In the genomic region with DNA sequence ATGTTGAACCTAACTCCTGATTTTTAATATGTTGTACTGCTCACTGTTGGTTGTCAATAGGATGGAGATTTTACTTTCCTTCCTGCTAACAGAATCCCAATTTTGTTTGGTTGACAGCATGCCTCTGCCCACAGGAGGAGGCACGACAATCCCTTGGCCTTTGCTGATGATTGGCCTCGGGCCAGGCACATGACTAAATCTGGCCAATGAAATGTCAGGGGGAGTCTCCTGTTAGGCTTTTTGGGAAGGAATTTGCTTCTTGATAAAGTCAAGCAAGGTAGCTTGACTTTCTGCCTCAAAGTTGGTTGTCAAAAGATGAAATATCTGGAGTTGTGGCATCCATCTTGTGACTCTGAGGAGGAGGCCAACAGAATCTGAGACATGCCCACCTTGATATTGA, we compare ENCODE assay signal across 2 cellular contexts.
TF ChIP-seq lines count a peak whose summit lies in the region.

No MANE protein-coding gene starts in this region.

TF ChIP-seq in A549, 52 proteins besides CTCF, POLR2A, EP300 and RAD21:
- TF ChIP-seq, protein P1, sequence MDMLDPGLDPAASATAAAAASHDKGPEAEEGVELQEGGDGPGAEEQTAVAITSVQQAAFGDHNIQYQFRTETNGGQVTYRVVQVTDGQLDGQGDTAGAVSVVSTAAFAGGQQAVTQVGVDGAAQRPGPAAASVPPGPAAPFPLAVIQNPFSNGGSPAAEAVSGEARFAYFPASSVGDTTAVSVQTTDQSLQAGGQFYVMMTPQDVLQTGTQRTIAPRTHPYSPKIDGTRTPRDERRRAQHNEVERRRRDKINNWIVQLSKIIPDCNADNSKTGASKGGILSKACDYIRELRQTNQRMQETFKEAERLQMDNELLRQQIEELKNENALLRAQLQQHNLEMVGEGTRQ (IDR thresholded peaks at IDR 0.05), result peak; percentile 39; the same call in 1 of the 2 replicates
- TF ChIP-seq ZC3H11A (IDR thresholded peaks at IDR 0.05) (no peak), SMC3 (IDR thresholded peaks at IDR 0.05) (no peak), RFX5 (IDR thresholded peaks at IDR 0.05) (no peak), HOXA7 (CRISPR knock-in tag; IDR thresholded peaks at IDR 0.05) (no peak)
- TF ChIP-seq, protein P2, sequence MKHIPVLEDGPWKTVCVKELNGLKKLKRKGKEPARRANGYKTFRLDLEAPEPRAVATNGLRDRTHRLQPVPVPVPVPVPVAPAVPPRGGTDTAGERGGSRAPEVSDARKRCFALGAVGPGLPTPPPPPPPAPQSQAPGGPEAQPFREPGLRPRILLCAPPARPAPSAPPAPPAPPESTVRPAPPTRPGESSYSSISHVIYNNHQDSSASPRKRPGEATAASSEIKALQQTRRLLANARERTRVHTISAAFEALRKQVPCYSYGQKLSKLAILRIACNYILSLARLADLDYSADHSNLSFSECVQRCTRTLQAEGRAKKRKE (CRISPR knock-in tag; IDR thresholded peaks at IDR 0.05; ENCODE audit: low read depth), result no peak

TF ChIP-seq in K562, 482 proteins besides CTCF, POLR2A, EP300 and RAD21:
- TF ChIP-seq RAD51 (IDR thresholded peaks at IDR 0.05; ENCODE audit: borderline replicate concordance, low read depth) (peak; percentile 10; the same call in 1 of the 2 replicates), CCNT2 (IDR thresholded peaks at IDR 0.05; ENCODE audit: borderline replicate concordance, extremely low read depth, insufficient read length, low read depth, low read length) (no peak), BRCA1 (IDR thresholded peaks at IDR 0.05) (no peak), BRCA1 (CRISPR knock-in tag; IDR thresholded peaks at IDR 0.05) (no peak), PYGO2 (tag; IDR thresholded peaks at IDR 0.05) (no peak), NFIC (IDR thresholded peaks at IDR 0.05) (peak; percentile 36; the same call in 1 of the 2 replicates), NFYB (IDR thresholded peaks at IDR 0.05; ENCODE audit: extremely low read depth, insufficient read length) (peak; percentile 82), HNRNPLL (IDR thresholded peaks at IDR 0.05; ENCODE audit: low read depth, low read length, poor library complexity, severe bottlenecking) (no peak)
- TF ChIP-seq, protein P1 (CRISPR knock-in tag; IDR thresholded peaks at IDR 0.05), result peak; percentile 72
